7 cellular contexts compared by ENCODE assay signal in the genomic region with DNA sequence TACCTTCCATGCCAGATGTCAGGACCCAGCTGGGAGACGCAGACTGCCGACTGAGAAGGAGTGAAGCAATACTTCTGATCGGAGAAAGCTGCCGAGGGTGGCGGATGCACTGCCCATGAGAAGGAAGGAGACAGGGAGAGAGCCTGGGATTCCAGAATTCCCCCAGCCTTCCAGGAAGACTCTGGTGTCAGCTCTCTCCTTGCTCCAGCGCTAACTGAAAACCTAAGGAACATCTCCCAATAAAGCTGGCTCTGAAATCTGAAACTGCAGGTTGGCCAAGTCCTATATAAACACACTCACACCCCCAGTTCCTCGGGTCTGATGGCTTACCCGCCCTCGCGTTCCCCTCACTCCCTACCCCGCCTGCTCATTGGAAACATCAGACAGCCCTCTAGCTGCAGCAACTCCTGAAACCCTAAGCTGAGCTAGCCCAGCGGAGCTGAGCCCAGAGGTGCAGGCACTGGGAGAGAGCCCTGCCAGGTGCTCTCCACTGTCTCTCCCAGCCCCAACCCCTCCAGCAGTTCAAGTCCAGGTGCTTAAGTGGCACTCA. TPM values are rescaled to one million over a fixed set of nuclear protein-coding genes. Genes with fewer than 3 reads are reported as not detected.
DNase-seq lines count a peak whose midpoint lies in the region; ATAC-seq and TF ChIP-seq lines count a peak whose summit lies in the region.

No MANE protein-coding gene starts in this region.

- 23% methylated on average over 11 of the region's 12 CpGs for WGBS in suprapubic skin

- no peaks in the 10 kb centered on the region for H3K9me3 Mint-ChIP-seq in WTC11
- no peaks in the 10 kb centered on the region for H3K9me3 Mint-ChIP-seq in CD4-positive, alpha-beta T cell

- intact Hi-C loops in CD4-positive, alpha-beta T cell (cut with DNase I, micrococcal nuclease): no loop called here

- H3K4me3 Mint-ChIP-seq in WTC11: peak overlapping the region; percentile 68
- H3K4me3 Mint-ChIP-seq in CD4-positive, alpha-beta T cell: no peak overlapping the region

- H3K4me1 ChIP-seq in suprapubic skin: peaks cover 14% of the 10 kb centered on the region
- peaks cover 12% of the 10 kb centered on the region; the same call in 1 of the 2 replicates for H3K4me1 ChIP-seq in BE2C

- H3K27me3 Mint-ChIP-seq in WTC11 (ENCODE audit: low read depth): peaks cover 4% of the 10 kb centered on the region
- peaks cover 27% of the 10 kb centered on the region for H3K27me3 Mint-ChIP-seq in CD4-positive, alpha-beta T cell

- H3K27ac Mint-ChIP-seq in WTC11: peak overlapping the region; percentile 35; the same call in 1 of the 2 replicates
- no peak overlapping the region for H3K27ac Mint-ChIP-seq in CD4-positive, alpha-beta T cell

- TF ChIP-seq EP300 in suprapubic skin (IDR thresholded peaks at IDR 0.05): no peak

- POLR2A ChIA-PET in WTC11 (lab: Charles Lee): interaction anchor here (0.6 to 0.7 kb wide), 2 partner anchors 94 to 735 kb away, joined by 3 read pairs; a partner anchor contains a TSS
- POLR2A ChIA-PET in CD4-positive, alpha-beta T cell (lab: Charles Lee): no interaction called here

- ATAC-seq in WTC11: peak; percentile 85
- no peak for ATAC-seq in CD4-positive, alpha-beta T cell (ENCODE audit: poor library complexity)
- ATAC-seq in HG03342 (IDR thresholded peaks at IDR 0.05; ENCODE audit: unreplicated experiment): no peak

- no peaks in the 10 kb centered on the region for H3K36me3 Mint-ChIP-seq in WTC11
- H3K36me3 Mint-ChIP-seq in CD4-positive, alpha-beta T cell (ENCODE audit: low read depth): no peaks in the 10 kb centered on the region

- no peaks in the 10 kb centered on the region for H3K36me3 ChIP-seq in suprapubic skin
- no peaks in the 10 kb centered on the region; the same call in 1 of the 2 replicates for H3K36me3 ChIP-seq in BE2C

- H3K27ac ChIP-seq in suprapubic skin: no peak overlapping the region
- no peak overlapping the region for H3K27ac ChIP-seq in CD4-positive, alpha-beta T cell (ENCODE audit: low read depth, low read length)

- DNase-seq in NCI-H1092 (lab: John Stamatoyannopoulos, UW): peak; percentile 20
- DNase-seq in WTC11 (ENCODE audit: low spot score): peak; percentile 64
- DNase-seq in iris pigment epithelial cell (ENCODE audit: low read depth): peak; percentile 65
- no peak for DNase-seq in suprapubic skin (ENCODE audit: low spot score in 2 of 2)
- DNase-seq in CD4-positive, alpha-beta T cell: no peak
- no peak for DNase-seq in BE2C

- CTCF ChIA-PET in WTC11 (lab: Charles Lee): interaction anchor here (0.6 to 2.2 kb wide), 22 partner anchors 11 to 145 kb away, joined by 3 to 15 read pairs (median 5); a partner anchor contains a TSS
- CTCF ChIA-PET in CD4-positive, alpha-beta T cell (lab: Charles Lee): no interaction called here

- H3K9me3 ChIP-seq in suprapubic skin (no peaks in the 10 kb centered on the region), BE2C (no peaks in the 10 kb centered on the region)
- H3K9me3 ChIP-seq in CD4-positive, alpha-beta T cell (ENCODE audit: control insufficient read depth, low read length): no peaks in the 10 kb centered on the region

- H3K4me1 Mint-ChIP-seq in WTC11: peaks cover 80% of the 10 kb centered on the region
- no peaks in the 10 kb centered on the region for H3K4me1 Mint-ChIP-seq in CD4-positive, alpha-beta T cell (ENCODE audit: low read depth)

- TF ChIP-seq POLR2A in suprapubic skin (IDR thresholded peaks at IDR 0.05): no peak

- no peak for TF ChIP-seq CTCF in WTC11 (IDR thresholded peaks at IDR 0.05)
- no peak for TF ChIP-seq CTCF in suprapubic skin (IDR thresholded peaks at IDR 0.05)
- no peak for TF ChIP-seq CTCF in CD4-positive, alpha-beta T cell (IDR thresholded peaks at IDR 0.05)
- no peak for TF ChIP-seq CTCF in BE2C (IDR thresholded peaks at IDR 0.05; ENCODE audit: low read depth, low read length)

- H3K27me3 ChIP-seq in suprapubic skin (no peaks in the 10 kb centered on the region), BE2C (no peaks in the 10 kb centered on the region)
- H3K27me3 ChIP-seq in CD4-positive, alpha-beta T cell (ENCODE audit: control insufficient read depth, insufficient read depth, low read length): no peaks in the 10 kb centered on the region

- H3K4me3 ChIP-seq in suprapubic skin (peak overlapping the region; percentile 20), BE2C (ENCODE audit: low read depth, low read length) (no peak overlapping the region)

TF ChIP-seq in WTC11, 78 proteins besides CTCF, POLR2A, EP300 and RAD21:
- TF ChIP-seq, protein P1, sequence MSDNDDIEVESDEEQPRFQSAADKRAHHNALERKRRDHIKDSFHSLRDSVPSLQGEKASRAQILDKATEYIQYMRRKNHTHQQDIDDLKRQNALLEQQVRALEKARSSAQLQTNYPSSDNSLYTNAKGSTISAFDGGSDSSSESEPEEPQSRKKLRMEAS (CRISPR knock-in tag; IDR thresholded peaks at IDR 0.05): 0 out of 2 replicates have a peak, but pooled peaks have one; percentile 23
- no peak for TF ChIP-seq JAZF1 (CRISPR knock-in tag; IDR thresholded peaks at IDR 0.05)
- no peak for TF ChIP-seq SMAD4 (CRISPR knock-in tag; IDR thresholded peaks at IDR 0.05)

RNA-seq across cellular contexts. Expression of a gene that starts 52.3 kb away (rescaled TPM):
- total RNA-seq in WTC11 (2021): 9.2 to 11.6 TPM (median 11.0 TPM) in 3 replicates
- 10 to 100 TPM in 3 of 4 donors, 1 to 10 TPM in 1; 3.7 to 15.4 (median 12.8) TPM for total RNA-seq in suprapubic skin
- under 1 TPM; 0.53 to 0.82 TPM for total RNA-seq in CD4-positive, alpha-beta T cell
- polyA plus RNA-seq in BE2C (2012; ENCODE audit: insufficient read depth, insufficient read length, low read depth): 47.9 TPM

Comparison
In these comparisons a context has a peak if more than half of its experiments do, and no peak if none do; other contexts are left out.
1. DNase-seq: peak in NCI-H1092 (single experiment), WTC11 (single experiment) and iris pigment epithelial cell (single experiment); none in suprapubic skin (0 of 2), CD4-positive, alpha-beta T cell (0 of 10) and BE2C (single experiment).